ENCODE assay signal across 2 cellular contexts in the genomic region with DNA sequence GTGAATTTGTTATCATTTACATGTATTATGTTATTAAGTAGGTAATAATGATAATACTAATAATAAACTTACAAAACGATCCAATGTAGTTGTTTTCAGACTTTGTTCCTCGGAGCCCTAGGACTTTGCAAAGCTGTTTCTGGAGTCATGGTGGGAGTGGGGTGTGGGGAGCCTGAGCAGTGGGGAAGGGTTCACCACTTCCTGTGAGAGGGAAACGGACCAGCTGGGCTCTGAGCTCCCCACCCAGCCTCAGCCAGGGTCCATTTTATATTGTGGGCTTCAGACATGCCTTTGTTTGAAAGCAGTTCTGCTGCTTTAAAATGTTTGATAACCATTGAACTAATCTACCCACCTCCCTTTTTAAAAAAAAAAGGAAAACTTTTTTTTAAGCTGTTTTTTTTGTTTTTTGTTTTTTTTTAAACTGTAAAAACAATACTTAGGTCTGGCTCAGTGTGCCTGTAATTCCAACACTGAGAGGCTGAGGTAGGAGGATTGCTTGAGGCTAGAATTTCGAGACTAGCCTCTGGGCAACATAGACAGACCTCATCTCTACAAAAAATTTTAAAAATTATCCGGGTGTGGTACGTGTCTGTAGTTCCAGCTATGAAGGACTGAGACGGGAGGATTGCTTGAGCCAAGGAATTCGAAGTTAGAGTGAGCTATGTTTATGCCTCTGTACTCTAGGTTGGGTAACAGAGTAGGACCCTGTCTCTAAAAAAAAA.
TF ChIP-seq lines count a peak whose summit lies in the region.

No MANE protein-coding gene starts in this region.

TF ChIP-seq in HEK293, 187 proteins besides CTCF, POLR2A, EP300 and RAD21:
- TF ChIP-seq ZNF335 (tag by site-specific recombination; conservative IDR thresholded peaks at IDR 0.05) (peak; percentile 29; the same call in 1 of the 2 replicates), ZNF48 (tag by site-specific recombination; IDR thresholded peaks at IDR 0.05) (no peak), ZNF423 (tag by site-specific recombination; IDR thresholded peaks at IDR 0.05) (no peak), ZNF561 (tag by site-specific recombination; IDR thresholded peaks at IDR 0.05; ENCODE audit: borderline replicate concordance) (no peak)

TF ChIP-seq in HepG2, 621 proteins besides CTCF, POLR2A, EP300 and RAD21:
- no peak for TF ChIP-seq ZNF335 (CRISPR knock-in tag; IDR thresholded peaks at IDR 0.05)
- TF ChIP-seq SP140L (CRISPR knock-in tag; IDR thresholded peaks at IDR 0.05; ENCODE audit: borderline replicate concordance) = no peak
- no peak for TF ChIP-seq ZNF451 (CRISPR knock-in tag; IDR thresholded peaks at IDR 0.05)
- no peak for TF ChIP-seq WIZ (CRISPR knock-in tag; IDR thresholded peaks at IDR 0.05)
- TF ChIP-seq, protein P1, sequence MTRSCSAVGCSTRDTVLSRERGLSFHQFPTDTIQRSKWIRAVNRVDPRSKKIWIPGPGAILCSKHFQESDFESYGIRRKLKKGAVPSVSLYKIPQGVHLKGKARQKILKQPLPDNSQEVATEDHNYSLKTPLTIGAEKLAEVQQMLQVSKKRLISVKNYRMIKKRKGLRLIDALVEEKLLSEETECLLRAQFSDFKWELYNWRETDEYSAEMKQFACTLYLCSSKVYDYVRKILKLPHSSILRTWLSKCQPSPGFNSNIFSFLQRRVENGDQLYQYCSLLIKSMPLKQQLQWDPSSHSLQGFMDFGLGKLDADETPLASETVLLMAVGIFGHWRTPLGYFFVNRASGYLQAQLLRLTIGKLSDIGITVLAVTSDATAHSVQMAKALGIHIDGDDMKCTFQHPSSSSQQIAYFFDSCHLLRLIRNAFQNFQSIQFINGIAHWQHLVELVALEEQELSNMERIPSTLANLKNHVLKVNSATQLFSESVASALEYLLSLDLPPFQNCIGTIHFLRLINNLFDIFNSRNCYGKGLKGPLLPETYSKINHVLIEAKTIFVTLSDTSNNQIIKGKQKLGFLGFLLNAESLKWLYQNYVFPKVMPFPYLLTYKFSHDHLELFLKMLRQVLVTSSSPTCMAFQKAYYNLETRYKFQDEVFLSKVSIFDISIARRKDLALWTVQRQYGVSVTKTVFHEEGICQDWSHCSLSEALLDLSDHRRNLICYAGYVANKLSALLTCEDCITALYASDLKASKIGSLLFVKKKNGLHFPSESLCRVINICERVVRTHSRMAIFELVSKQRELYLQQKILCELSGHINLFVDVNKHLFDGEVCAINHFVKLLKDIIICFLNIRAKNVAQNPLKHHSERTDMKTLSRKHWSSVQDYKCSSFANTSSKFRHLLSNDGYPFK (CRISPR knock-in tag; IDR thresholded peaks at IDR 0.05; ENCODE audit: borderline replicate concordance) = no peak
- TF ChIP-seq ZNF761 (CRISPR knock-in tag; conservative IDR thresholded peaks at IDR 0.05) = no peak
- TF ChIP-seq RBAK (CRISPR knock-in tag; IDR thresholded peaks at IDR 0.05) = no peak
- no peak for TF ChIP-seq U2AF2 (IDR thresholded peaks at IDR 0.05; ENCODE audit: low read depth, low read length)
- TF ChIP-seq ZNF530 (CRISPR knock-in tag; IDR thresholded peaks at IDR 0.05; ENCODE audit: low read depth) = no peak
- TF ChIP-seq GPN1 (CRISPR knock-in tag; IDR thresholded peaks at IDR 0.05; ENCODE audit: borderline replicate concordance) = no peak
- no peak for TF ChIP-seq YEATS4 (CRISPR knock-in tag; IDR thresholded peaks at IDR 0.05; ENCODE audit: borderline replicate concordance)
